1 cellular context compared by ENCODE assay signal in the genomic region with DNA sequence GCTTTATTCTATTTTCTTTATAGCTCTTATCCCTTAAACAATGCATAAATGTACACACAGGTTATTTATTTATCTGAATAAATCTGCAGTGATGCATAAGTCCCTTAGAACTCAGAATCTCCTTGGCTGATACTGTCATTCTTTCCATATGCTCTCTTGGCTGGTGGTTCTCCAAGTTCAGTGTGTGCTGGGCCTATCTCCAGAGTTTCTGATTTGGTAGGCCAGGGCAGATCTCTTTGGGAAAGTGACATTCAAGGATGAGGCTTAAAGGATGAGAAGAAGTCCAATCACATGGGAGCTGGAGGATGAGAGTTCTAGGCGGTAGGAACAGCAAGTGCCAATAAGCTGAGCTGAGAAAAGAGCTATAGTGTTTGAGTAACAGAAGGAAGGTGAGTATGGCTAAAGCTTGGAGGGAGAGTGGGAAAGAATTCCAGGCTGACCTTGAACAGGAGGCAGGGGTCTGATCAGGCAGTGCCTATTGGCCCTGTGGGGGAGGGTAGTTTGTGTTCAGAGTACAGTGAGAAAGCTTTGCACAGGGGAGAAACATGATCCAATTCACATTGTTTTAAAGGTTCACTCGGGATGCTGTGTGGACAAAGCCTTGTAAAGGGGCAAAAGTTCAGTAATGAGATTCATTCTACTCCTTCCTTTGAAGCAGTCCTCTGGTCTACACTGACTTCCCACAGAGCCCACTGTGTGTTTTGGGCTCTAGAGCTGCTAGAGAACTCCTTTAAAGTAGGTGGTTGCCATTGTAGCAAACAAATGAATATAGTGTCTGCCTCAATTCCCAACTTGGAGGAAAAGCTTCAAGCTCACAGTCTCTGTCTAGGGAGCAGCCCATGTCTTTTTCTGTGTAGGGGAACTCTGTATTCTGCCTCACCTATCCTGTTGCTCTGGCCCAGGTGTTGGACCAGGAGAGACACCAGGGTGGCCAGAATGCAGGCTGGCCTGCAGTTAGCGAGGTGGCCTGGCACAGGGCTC.
A peak's percentile ranks its signal among the peaks of the same experiment; 100 is the strongest.
TF ChIP-seq lines count a peak whose summit lies in the region.

No MANE protein-coding gene starts in this region.

TF ChIP-seq in HepG2, 621 proteins besides CTCF, POLR2A, EP300 and RAD21 (continued from another document and continues in another):
- TF ChIP-seq MAZ (IDR thresholded peaks at IDR 0.05; ENCODE audit: borderline replicate concordance, low read depth, low read length) (no peak), MAZ (CRISPR knock-in tag; IDR thresholded peaks at IDR 0.05; ENCODE audit: low read depth) (no peak; the same call in 1 of the 2 replicates), TAF15 (IDR thresholded peaks at IDR 0.05; ENCODE audit: low read depth, low read length, poor library complexity, severe bottlenecking) (no peak), HOXA7 (CRISPR knock-in tag; IDR thresholded peaks at IDR 0.05) (no peak), NFKB2 (CRISPR knock-in tag; IDR thresholded peaks at IDR 0.05; ENCODE audit: borderline replicate concordance) (no peak; the same call in 1 of the 2 replicates), RFX3 (CRISPR knock-in tag; IDR thresholded peaks at IDR 0.05) (no peak), NFIC (IDR thresholded peaks at IDR 0.05; ENCODE audit: low read length) (peak; percentile 45; the same call in 1 of the 2 replicates), ZBTB20 (CRISPR knock-in tag; IDR thresholded peaks at IDR 0.05; ENCODE audit: borderline replicate concordance, low read depth) (0 out of 2 replicates have a peak, but pooled peaks have one; percentile 77), ZNF350 (CRISPR knock-in tag; IDR thresholded peaks at IDR 0.05; ENCODE audit: borderline replicate concordance, low read depth) (peak; percentile 58; the same call in 1 of the 2 replicates), ZSCAN12 (CRISPR knock-in tag; IDR thresholded peaks at IDR 0.05) (no peak), TEAD2 (CRISPR knock-in tag; IDR thresholded peaks at IDR 0.05) (no peak), ZNF264 (CRISPR knock-in tag; IDR thresholded peaks at IDR 0.05) (peak; percentile 84; the same call in 1 of the 2 replicates), ZNF292 (CRISPR knock-in tag; IDR thresholded peaks at IDR 0.05; ENCODE audit: borderline replicate concordance, low read depth) (peak; percentile 96), ZNF205 (CRISPR knock-in tag; IDR thresholded peaks at IDR 0.05) (peak; percentile 42; the same call in 1 of the 2 replicates), KAT2B (IDR thresholded peaks at IDR 0.05; ENCODE audit: borderline replicate concordance, low read depth, low read length) (no peak), BCL6 (CRISPR knock-in tag; IDR thresholded peaks at IDR 0.05) (peak; percentile 69), JDP2 (CRISPR knock-in tag; IDR thresholded peaks at IDR 0.05; ENCODE audit: borderline replicate concordance) (no peak; the same call in 1 of the 2 replicates), ZNF225 (CRISPR knock-in tag; IDR thresholded peaks at IDR 0.05) (no peak), ZNF496 (CRISPR knock-in tag; IDR thresholded peaks at IDR 0.05; ENCODE audit: insufficient replicate concordance) (no peak), ZNF224 (CRISPR knock-in tag; IDR thresholded peaks at IDR 0.05) (no peak)
- TF ChIP-seq, protein P1, sequence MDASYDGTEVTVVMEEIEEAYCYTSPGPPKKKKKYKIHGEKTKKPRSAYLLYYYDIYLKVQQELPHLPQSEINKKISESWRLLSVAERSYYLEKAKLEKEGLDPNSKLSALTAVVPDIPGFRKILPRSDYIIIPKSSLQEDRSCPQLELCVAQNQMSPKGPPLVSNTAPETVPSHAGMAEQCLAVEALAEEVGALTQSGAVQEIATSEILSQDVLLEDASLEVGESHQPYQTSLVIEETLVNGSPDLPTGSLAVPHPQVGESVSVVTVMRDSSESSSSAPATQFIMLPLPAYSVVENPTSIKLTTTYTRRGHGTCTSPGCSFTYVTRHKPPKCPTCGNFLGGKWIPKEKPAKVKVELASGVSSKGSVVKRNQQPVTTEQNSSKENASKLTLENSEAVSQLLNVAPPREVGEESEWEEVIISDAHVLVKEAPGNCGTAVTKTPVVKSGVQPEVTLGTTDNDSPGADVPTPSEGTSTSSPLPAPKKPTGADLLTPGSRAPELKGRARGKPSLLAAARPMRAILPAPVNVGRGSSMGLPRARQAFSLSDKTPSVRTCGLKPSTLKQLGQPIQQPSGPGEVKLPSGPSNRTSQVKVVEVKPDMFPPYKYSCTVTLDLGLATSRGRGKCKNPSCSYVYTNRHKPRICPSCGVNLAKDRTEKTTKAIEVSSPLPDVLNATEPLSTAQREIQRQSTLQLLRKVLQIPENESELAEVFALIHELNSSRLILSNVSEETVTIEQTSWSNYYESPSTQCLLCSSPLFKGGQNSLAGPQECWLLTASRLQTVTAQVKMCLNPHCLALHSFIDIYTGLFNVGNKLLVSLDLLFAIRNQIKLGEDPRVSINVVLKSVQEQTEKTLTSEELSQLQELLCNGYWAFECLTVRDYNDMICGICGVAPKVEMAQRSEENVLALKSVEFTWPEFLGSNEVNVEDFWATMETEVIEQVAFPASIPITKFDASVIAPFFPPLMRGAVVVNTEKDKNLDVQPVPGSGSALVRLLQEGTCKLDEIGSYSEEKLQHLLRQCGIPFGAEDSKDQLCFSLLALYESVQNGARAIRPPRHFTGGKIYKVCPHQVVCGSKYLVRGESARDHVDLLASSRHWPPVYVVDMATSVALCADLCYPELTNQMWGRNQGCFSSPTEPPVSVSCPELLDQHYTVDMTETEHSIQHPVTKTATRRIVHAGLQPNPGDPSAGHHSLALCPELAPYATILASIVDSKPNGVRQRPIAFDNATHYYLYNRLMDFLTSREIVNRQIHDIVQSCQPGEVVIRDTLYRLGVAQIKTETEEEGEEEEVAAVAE (CRISPR knock-in tag; IDR thresholded peaks at IDR 0.05; ENCODE audit: borderline replicate concordance), result no peak; the same call in 1 of the 2 replicates
- TF ChIP-seq, protein P2, sequence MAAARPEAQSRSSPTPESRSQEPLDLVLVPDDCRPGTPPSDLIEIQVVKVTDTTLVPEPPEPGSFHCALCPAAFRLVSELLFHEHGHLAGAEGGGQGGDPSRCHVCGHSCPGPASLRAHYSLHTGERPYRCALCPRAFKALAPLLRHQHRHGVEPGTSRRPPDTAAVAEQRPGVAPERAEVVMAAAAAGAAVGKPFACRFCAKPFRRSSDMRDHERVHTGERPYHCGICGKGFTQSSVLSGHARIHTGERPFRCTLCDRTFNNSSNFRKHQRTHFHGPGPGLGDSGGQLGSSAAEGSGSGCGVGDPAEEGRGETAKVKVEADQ (CRISPR knock-in tag; IDR thresholded peaks at IDR 0.05; ENCODE audit: borderline replicate concordance), result no peak
- TF ChIP-seq, protein P3, sequence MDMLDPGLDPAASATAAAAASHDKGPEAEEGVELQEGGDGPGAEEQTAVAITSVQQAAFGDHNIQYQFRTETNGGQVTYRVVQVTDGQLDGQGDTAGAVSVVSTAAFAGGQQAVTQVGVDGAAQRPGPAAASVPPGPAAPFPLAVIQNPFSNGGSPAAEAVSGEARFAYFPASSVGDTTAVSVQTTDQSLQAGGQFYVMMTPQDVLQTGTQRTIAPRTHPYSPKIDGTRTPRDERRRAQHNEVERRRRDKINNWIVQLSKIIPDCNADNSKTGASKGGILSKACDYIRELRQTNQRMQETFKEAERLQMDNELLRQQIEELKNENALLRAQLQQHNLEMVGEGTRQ (IDR thresholded peaks at IDR 0.05; ENCODE audit: low read depth, low read length), result no peak
- TF ChIP-seq, protein P3 (CRISPR knock-in tag; IDR thresholded peaks at IDR 0.05; ENCODE audit: borderline replicate concordance), result no peak
- TF ChIP-seq, protein P4, sequence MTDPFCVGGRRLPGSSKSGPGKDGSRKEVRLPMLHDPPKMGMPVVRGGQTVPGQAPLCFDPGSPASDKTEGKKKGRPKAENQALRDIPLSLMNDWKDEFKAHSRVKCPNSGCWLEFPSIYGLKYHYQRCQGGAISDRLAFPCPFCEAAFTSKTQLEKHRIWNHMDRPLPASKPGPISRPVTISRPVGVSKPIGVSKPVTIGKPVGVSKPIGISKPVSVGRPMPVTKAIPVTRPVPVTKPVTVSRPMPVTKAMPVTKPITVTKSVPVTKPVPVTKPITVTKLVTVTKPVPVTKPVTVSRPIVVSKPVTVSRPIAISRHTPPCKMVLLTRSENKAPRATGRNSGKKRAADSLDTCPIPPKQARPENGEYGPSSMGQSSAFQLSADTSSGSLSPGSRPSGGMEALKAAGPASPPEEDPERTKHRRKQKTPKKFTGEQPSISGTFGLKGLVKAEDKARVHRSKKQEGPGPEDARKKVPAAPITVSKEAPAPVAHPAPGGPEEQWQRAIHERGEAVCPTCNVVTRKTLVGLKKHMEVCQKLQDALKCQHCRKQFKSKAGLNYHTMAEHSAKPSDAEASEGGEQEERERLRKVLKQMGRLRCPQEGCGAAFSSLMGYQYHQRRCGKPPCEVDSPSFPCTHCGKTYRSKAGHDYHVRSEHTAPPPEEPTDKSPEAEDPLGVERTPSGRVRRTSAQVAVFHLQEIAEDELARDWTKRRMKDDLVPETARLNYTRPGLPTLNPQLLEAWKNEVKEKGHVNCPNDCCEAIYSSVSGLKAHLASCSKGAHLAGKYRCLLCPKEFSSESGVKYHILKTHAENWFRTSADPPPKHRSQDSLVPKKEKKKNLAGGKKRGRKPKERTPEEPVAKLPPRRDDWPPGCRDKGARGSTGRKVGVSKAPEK (CRISPR knock-in tag; IDR thresholded peaks at IDR 0.05; ENCODE audit: borderline replicate concordance), result peak; percentile 67
- TF ChIP-seq, protein P5, sequence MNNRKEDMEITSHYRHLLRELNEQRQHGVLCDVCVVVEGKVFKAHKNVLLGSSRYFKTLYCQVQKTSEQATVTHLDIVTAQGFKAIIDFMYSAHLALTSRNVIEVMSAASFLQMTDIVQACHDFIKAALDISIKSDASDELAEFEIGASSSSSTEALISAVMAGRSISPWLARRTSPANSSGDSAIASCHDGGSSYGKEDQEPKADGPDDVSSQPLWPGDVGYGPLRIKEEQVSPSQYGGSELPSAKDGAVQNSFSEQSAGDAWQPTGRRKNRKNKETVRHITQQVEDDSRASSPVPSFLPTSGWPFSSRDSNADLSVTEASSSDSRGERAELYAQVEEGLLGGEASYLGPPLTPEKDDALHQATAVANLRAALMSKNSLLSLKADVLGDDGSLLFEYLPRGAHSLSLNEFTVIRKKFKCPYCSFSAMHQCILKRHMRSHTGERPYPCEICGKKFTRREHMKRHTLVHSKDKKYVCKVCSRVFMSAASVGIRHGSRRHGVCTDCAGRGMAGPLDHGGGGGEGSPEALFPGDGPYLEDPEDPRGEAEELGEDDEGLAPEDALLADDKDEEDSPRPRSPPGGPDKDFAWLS (CRISPR knock-in tag; IDR thresholded peaks at IDR 0.05; ENCODE audit: borderline replicate concordance), result no peak
- TF ChIP-seq, protein P6, sequence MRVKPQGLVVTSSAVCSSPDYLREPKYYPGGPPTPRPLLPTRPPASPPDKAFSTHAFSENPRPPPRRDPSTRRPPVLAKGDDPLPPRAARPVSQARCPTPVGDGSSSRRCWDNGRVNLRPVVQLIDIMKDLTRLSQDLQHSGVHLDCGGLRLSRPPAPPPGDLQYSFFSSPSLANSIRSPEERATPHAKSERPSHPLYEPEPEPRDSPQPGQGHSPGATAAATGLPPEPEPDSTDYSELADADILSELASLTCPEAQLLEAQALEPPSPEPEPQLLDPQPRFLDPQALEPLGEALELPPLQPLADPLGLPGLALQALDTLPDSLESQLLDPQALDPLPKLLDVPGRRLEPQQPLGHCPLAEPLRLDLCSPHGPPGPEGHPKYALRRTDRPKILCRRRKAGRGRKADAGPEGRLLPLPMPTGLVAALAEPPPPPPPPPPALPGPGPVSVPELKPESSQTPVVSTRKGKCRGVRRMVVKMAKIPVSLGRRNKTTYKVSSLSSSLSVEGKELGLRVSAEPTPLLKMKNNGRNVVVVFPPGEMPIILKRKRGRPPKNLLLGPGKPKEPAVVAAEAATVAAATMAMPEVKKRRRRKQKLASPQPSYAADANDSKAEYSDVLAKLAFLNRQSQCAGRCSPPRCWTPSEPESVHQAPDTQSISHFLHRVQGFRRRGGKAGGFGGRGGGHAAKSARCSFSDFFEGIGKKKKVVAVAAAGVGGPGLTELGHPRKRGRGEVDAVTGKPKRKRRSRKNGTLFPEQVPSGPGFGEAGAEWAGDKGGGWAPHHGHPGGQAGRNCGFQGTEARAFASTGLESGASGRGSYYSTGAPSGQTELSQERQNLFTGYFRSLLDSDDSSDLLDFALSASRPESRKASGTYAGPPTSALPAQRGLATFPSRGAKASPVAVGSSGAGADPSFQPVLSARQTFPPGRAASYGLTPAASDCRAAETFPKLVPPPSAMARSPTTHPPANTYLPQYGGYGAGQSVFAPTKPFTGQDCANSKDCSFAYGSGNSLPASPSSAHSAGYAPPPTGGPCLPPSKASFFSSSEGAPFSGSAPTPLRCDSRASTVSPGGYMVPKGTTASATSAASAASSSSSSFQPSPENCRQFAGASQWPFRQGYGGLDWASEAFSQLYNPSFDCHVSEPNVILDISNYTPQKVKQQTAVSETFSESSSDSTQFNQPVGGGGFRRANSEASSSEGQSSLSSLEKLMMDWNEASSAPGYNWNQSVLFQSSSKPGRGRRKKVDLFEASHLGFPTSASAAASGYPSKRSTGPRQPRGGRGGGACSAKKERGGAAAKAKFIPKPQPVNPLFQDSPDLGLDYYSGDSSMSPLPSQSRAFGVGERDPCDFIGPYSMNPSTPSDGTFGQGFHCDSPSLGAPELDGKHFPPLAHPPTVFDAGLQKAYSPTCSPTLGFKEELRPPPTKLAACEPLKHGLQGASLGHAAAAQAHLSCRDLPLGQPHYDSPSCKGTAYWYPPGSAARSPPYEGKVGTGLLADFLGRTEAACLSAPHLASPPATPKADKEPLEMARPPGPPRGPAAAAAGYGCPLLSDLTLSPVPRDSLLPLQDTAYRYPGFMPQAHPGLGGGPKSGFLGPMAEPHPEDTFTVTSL (CRISPR knock-in tag; IDR thresholded peaks at IDR 0.05; ENCODE audit: borderline replicate concordance), result peak; percentile 89
- TF ChIP-seq, protein P7, sequence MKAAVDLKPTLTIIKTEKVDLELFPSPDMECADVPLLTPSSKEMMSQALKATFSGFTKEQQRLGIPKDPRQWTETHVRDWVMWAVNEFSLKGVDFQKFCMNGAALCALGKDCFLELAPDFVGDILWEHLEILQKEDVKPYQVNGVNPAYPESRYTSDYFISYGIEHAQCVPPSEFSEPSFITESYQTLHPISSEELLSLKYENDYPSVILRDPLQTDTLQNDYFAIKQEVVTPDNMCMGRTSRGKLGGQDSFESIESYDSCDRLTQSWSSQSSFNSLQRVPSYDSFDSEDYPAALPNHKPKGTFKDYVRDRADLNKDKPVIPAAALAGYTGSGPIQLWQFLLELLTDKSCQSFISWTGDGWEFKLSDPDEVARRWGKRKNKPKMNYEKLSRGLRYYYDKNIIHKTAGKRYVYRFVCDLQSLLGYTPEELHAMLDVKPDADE (CRISPR knock-in tag; IDR thresholded peaks at IDR 0.05), result no peak
- TF ChIP-seq, protein P8, sequence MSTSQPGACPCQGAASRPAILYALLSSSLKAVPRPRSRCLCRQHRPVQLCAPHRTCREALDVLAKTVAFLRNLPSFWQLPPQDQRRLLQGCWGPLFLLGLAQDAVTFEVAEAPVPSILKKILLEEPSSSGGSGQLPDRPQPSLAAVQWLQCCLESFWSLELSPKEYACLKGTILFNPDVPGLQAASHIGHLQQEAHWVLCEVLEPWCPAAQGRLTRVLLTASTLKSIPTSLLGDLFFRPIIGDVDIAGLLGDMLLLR (CRISPR knock-in tag; IDR thresholded peaks at IDR 0.05), result no peak
